ENCODE assay signal across 19 cellular contexts in genomic region chrX:135302269-135302873, GRCh38. TPM values are rescaled to one million over a fixed set of nuclear protein-coding genes. Genes with fewer than 3 reads are reported as not detected.
"Had no signal": no experiment of that assay in that cellular context is flagged by ENCODE, and none has a peak within 500 bp of the region (broad histone marks: within the 10 kb centered on the region; RNA-seq: fewer than 3 reads in every experiment).

No MANE protein-coding gene starts in this region.

- ATAC-seq: activated T-cell treated with anti-CD3 and anti-CD28 coated beads, Interleukin-2, amount 50 U/mL, for 4 hours; esophagus mucosa; left lobe of liver had no signal

- H3K27ac Mint-ChIP-seq: activated CD4-positive, alpha-beta memory T cell treated with anti-CD3 and anti-CD28 coated beads for 36 hours; activated naive CD8-positive, alpha-beta T cell treated with anti-CD3 and anti-CD28 coated beads for 36 hours; memory B cell; nephron progenitor cell; stimulated activated naive CD8-positive, alpha-beta T cell treated with anti-CD3 and anti-CD28 coated beads, Interleukin-15, Interleukin-2, amounts not matched to agents 100 ng/mL and 50 ng/mL, for 24 hours had no signal

- H3K27me3 Mint-ChIP-seq: activated CD4-positive, alpha-beta memory T cell treated with anti-CD3 and anti-CD28 coated beads for 36 hours; activated naive CD8-positive, alpha-beta T cell treated with anti-CD3 and anti-CD28 coated beads for 36 hours; memory B cell; stimulated activated naive CD8-positive, alpha-beta T cell treated with anti-CD3 and anti-CD28 coated beads, Interleukin-15, Interleukin-2, amounts not matched to agents 100 ng/mL and 50 ng/mL, for 24 hours had no signal

- H3K9me3 Mint-ChIP-seq: activated CD4-positive, alpha-beta memory T cell treated with anti-CD3 and anti-CD28 coated beads for 36 hours; activated T-cell treated with anti-CD3 and anti-CD28 coated beads, Interleukin-2, amount 50 U/mL, for 4 hours; memory B cell; stimulated activated naive CD8-positive, alpha-beta T cell treated with anti-CD3 and anti-CD28 coated beads, Interleukin-15, Interleukin-2, amounts not matched to agents 100 ng/mL and 50 ng/mL, for 24 hours had no signal

- H3K36me3 ChIP-seq: ascending aorta had no signal

- H3K4me3 ChIP-seq: ascending aorta, dorsolateral prefrontal cortex had no signal

- H3K36me3 Mint-ChIP-seq: activated CD4-positive, alpha-beta memory T cell treated with anti-CD3 and anti-CD28 coated beads for 36 hours; activated naive CD8-positive, alpha-beta T cell treated with anti-CD3 and anti-CD28 coated beads for 36 hours; memory B cell had no signal

- H3K27me3 ChIP-seq: ascending aorta had no signal

- H3K4me3 Mint-ChIP-seq: activated CD4-positive, alpha-beta memory T cell treated with anti-CD3 and anti-CD28 coated beads for 36 hours; activated naive CD8-positive, alpha-beta T cell treated with anti-CD3 and anti-CD28 coated beads for 36 hours; activated T-cell treated with anti-CD3 and anti-CD28 coated beads, Interleukin-2, amount 50 U/mL, for 4 hours; memory B cell; nephron progenitor cell; stimulated activated naive CD8-positive, alpha-beta T cell treated with anti-CD3 and anti-CD28 coated beads, Interleukin-15, Interleukin-2, amounts not matched to agents 100 ng/mL and 50 ng/mL, for 24 hours had no signal

- H3K4me1 ChIP-seq: ascending aorta had no signal

- H3K27ac ChIP-seq: ascending aorta, dorsolateral prefrontal cortex had no signal

- DNase-seq: activated CD4-positive, alpha-beta memory T cell treated with anti-CD3 and anti-CD28 coated beads for 36 hours; activated gamma-delta T cell treated with Interleukin-2 at 50 U/mL for 16 hours; activated naive CD8-positive, alpha-beta T cell treated with anti-CD3 and anti-CD28 coated beads for 36 hours; activated T-cell treated with anti-CD3 and anti-CD28 coated beads, Interleukin-2, amount 50 U/mL, for 4 hours; dorsolateral prefrontal cortex; hypothalamus; nephron progenitor cell; stimulated activated CD4-positive, alpha-beta T cell treated with anti-CD3 and anti-CD28 coated beads, Interleukin-2, amount 100 ng/mL, for 48 hours; T1000 had no signal

RNA-seq across cellular contexts. Expression of gene ETDC, which starts 6.9 kb away (rescaled TPM):
- total RNA-seq: activated CD4-positive, alpha-beta memory T cell treated with anti-CD3 and anti-CD28 coated beads for 36 hours; activated naive CD8-positive, alpha-beta T cell treated with anti-CD3 and anti-CD28 coated beads for 36 hours; activated T-cell treated with anti-CD3 and anti-CD28 coated beads, Interleukin-2, amount 50 U/mL, for 4 hours; ascending aorta; bronchial epithelial cell; esophagus mucosa; glomerular endothelial cell; left lobe of liver; osteoblast; temporal lobe; urinary bladder had no signal

RNA-seq across cellular contexts. Expression of gene ETDA, which starts 50.5 kb away (rescaled TPM):
- total RNA-seq: activated CD4-positive, alpha-beta memory T cell treated with anti-CD3 and anti-CD28 coated beads for 36 hours; activated naive CD8-positive, alpha-beta T cell treated with anti-CD3 and anti-CD28 coated beads for 36 hours; activated T-cell treated with anti-CD3 and anti-CD28 coated beads, Interleukin-2, amount 50 U/mL, for 4 hours; ascending aorta; bronchial epithelial cell; esophagus mucosa; glomerular endothelial cell; left lobe of liver; osteoblast; temporal lobe; urinary bladder had no signal
